Comparison of ENCODE assay signal across 2 cellular contexts in the genomic region with DNA sequence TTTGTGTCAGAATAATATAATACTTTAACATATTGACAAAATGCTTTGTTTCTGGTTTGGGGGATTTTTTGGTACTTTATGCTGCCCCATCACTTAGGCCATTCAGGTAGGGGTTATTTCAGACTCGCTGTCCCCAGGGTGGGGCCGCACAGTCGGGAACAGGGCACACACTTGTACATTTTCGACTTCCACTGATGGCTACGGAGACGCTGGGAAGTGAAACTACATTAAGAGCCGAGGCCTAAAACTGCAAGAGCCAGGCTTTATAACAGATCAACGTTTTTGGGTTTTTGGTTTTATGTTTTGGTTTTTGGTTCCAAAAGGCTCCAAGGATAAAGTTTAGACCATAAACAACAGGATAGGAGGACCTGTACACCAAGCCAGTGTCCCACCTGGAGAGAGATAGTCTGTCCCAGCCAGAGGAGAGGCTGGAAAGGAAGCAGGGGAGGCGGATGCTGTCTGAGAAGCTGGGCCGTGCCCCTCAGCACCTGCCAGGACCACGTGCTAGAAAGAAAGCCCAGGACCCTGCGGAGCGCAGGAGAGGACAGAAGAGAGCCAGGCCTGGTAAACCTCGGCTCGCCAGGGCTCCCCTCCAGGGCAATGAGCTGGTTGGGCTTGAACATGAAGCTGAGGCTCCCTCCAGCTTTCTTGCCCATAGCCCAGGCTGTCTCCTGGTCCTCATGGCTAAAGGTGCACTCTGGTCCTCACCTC.
TF ChIP-seq lines count a peak whose summit lies in the region.

No MANE protein-coding gene starts in this region.

TF ChIP-seq in GM12891, 5 proteins besides CTCF, POLR2A, EP300 and RAD21 (continued from another document):
- TF ChIP-seq SPI1 (IDR thresholded peaks at IDR 0.05; ENCODE audit: low read depth, low read length) = peak; percentile 79
- TF ChIP-seq PAX5 (IDR thresholded peaks at IDR 0.05; ENCODE audit: insufficient read depth, low read length, severe bottlenecking) = no peak
- TF ChIP-seq TAF1 (IDR thresholded peaks at IDR 0.05; ENCODE audit: low read depth, low read length) = no peak
- no peak for TF ChIP-seq POLR2AphosphoS5 (IDR thresholded peaks at IDR 0.05; ENCODE audit: low read depth, low read length)

TF ChIP-seq in H1, 55 proteins besides CTCF, POLR2A, EP300 and RAD21:
- TF ChIP-seq ASH2L (IDR thresholded peaks at IDR 0.05; ENCODE audit: low read length) = no peak
- TF ChIP-seq CHD1 (IDR thresholded peaks at IDR 0.05; ENCODE audit: low read depth, low read length) = no peak
- no peak for TF ChIP-seq CBX5 (IDR thresholded peaks at IDR 0.05; ENCODE audit: low read depth, low read length)
- TF ChIP-seq FOSL1 (IDR thresholded peaks at IDR 0.05; ENCODE audit: insufficient read depth, low read depth, low read length) = no peak
- TF ChIP-seq, protein P1, sequence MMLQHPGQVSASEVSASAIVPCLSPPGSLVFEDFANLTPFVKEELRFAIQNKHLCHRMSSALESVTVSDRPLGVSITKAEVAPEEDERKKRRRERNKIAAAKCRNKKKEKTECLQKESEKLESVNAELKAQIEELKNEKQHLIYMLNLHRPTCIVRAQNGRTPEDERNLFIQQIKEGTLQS (IDR thresholded peaks at IDR 0.05; ENCODE audit: insufficient read depth, low read depth, low read length) = no peak
- no peak for TF ChIP-seq NANOG (IDR thresholded peaks at IDR 0.05; ENCODE audit: insufficient read depth, low read depth, low read length, poor library complexity, severe bottlenecking)
TF ChIP-seq in H1: peak in this region for 0.
